Comparison of ENCODE assay signal across 8 cellular contexts in the genomic region with DNA sequence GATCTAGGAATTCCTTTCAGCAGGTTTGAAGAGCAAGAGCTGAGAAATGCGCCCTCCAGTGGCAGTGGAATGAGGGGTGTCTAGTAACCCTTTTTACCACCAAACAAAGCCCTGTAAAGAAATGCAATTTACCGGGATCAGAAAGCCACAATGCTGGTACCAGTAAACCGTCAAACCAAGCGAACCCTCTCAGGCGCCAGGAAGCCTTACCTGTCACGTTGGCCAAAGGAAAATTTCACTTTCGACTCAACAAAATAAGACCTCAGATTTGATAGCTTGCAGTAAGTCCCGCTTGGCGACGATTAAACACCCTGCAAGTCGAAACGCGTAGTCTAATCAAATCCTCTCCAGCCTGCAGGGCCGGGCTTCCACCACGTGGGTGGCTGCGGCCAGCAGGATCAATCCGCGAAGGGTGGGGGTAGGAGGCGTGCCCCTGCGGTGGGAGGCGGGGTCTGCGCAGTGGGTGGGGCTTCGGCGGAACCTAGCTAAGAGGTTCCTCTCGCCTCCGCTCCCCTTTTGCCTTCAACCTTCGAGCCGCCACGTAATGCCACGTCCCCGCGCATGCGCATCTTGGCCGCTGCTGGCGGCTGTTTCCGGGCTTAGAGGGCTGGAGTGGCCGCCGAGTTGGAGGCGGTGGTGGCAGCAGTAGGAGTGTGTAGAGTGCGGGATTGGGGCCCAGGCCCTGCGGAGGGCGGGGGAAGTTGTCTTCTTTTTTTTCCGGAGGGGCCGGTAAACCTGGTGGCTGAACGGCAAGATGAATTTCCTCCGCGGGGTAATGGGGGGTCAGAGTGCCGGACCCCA. TPM values are rescaled to one million over a fixed set of nuclear protein-coding genes. Genes with fewer than 3 reads are reported as not detected.
A peak's percentile ranks its signal among the peaks of the same experiment; 100 is the strongest.
DNase-seq lines count a peak whose midpoint lies in the region; ATAC-seq and TF ChIP-seq lines count a peak whose summit lies in the region.

A gene with protein sequence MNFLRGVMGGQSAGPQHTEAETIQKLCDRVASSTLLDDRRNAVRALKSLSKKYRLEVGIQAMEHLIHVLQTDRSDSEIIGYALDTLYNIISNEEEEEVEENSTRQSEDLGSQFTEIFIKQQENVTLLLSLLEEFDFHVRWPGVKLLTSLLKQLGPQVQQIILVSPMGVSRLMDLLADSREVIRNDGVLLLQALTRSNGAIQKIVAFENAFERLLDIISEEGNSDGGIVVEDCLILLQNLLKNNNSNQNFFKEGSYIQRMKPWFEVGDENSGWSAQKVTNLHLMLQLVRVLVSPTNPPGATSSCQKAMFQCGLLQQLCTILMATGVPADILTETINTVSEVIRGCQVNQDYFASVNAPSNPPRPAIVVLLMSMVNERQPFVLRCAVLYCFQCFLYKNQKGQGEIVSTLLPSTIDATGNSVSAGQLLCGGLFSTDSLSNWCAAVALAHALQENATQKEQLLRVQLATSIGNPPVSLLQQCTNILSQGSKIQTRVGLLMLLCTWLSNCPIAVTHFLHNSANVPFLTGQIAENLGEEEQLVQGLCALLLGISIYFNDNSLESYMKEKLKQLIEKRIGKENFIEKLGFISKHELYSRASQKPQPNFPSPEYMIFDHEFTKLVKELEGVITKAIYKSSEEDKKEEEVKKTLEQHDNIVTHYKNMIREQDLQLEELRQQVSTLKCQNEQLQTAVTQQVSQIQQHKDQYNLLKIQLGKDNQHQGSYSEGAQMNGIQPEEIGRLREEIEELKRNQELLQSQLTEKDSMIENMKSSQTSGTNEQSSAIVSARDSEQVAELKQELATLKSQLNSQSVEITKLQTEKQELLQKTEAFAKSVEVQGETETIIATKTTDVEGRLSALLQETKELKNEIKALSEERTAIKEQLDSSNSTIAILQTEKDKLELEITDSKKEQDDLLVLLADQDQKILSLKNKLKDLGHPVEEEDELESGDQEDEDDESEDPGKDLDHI (plus strand): TSS at position 512 of the 801 bp plus-strand sequence. CDS start 243 bp downstream, at position 755.

- TF ChIP-seq CTCF in fibroblast of the aortic adventitia (IDR thresholded peaks at IDR 0.05; ENCODE audit: insufficient read depth, low read length) (peak; percentile 81), nephron progenitor cell (IDR thresholded peaks at IDR 0.05) (peak; percentile 71)

- peaks cover 18% of the 10 kb centered on the region for H3K4me1 ChIP-seq in HAP-1

- in situ Hi-C loops in HAP-1 (cut with MboI; ENCODE audit: low sequenced_read_pairs), result no loop called here

- DNase-seq in GF-D8 (lab: John Stamatoyannopoulos, UW), result peak; percentile 95
- peak; percentile 98 to 99 for DNase-seq in HAP-1 (ENCODE audit: low spot score in 2 of 2)
- peak; percentile 94 for DNase-seq in MG63
- peak; percentile 94 for DNase-seq in SHP77 treated with DMSO at 0.1 percent for 48 hours (lab: John Stamatoyannopoulos, UW)
- DNase-seq in activated effector memory CD4-positive, alpha-beta T cell treated with anti-CD3 and anti-CD28 coated beads, Interleukin-2, amount 50 U/mL, for 16 hours, result peak; percentile 100
- peak; percentile 99 for DNase-seq in fibroblast of the aortic adventitia (ENCODE audit: low read depth)
- DNase-seq in nephron progenitor cell, result peak; percentile 100
- peak; percentile 100 for DNase-seq in stimulated activated naive CD8-positive, alpha-beta T cell treated with anti-CD3 and anti-CD28 coated beads, Interleukin-15, amount 100 ng/mL, for 72 hours

- peak within 1 kb of the TSS; percentile 99 for H3K4me3 Mint-ChIP-seq in nephron progenitor cell
- H3K4me3 Mint-ChIP-seq in stimulated activated naive CD8-positive, alpha-beta T cell treated with anti-CD3 and anti-CD28 coated beads, Interleukin-15, amount 100 ng/mL, for 72 hours, result peak within 1 kb of the TSS; percentile 99

- ATAC-seq in stimulated activated naive CD8-positive, alpha-beta T cell treated with anti-CD3 and anti-CD28 coated beads, Interleukin-15, amount 100 ng/mL, for 72 hours, result peak; percentile 94

- H3K27me3 Mint-ChIP-seq in nephron progenitor cell (ENCODE audit: low read depth, poor library complexity), result no peaks in the 10 kb centered on the region
- no peaks in the 10 kb centered on the region for H3K27me3 Mint-ChIP-seq in stimulated activated naive CD8-positive, alpha-beta T cell treated with anti-CD3 and anti-CD28 coated beads, Interleukin-15, amount 100 ng/mL, for 72 hours

- no peaks in the 10 kb centered on the region for H3K9me3 Mint-ChIP-seq in nephron progenitor cell
- H3K9me3 Mint-ChIP-seq in stimulated activated naive CD8-positive, alpha-beta T cell treated with anti-CD3 and anti-CD28 coated beads, Interleukin-15, amount 100 ng/mL, for 72 hours, result no peaks in the 10 kb centered on the region

- H3K4me3 ChIP-seq in HAP-1, result peak within 1 kb of the TSS; percentile 94
- H3K4me3 ChIP-seq in MG63, result peak within 1 kb of the TSS; percentile 86
- peak within 1 kb of the TSS; percentile 96 for H3K4me3 ChIP-seq in fibroblast of the aortic adventitia (ENCODE audit: low read depth, low read length)

- peak within 1 kb of the TSS; percentile 100 for H3K27ac Mint-ChIP-seq in nephron progenitor cell
- H3K27ac Mint-ChIP-seq in stimulated activated naive CD8-positive, alpha-beta T cell treated with anti-CD3 and anti-CD28 coated beads, Interleukin-15, amount 100 ng/mL, for 72 hours, result peak within 1 kb of the TSS; percentile 99 to 100

- H3K36me3 Mint-ChIP-seq in nephron progenitor cell (ENCODE audit: low read depth), result peaks cover 19% of the 10 kb centered on the region

- no peaks in the 10 kb centered on the region for H3K27me3 ChIP-seq in HAP-1 (ENCODE audit: low read depth)
- H3K27me3 ChIP-seq in MG63, result no peaks in the 10 kb centered on the region

- H3K36me3 ChIP-seq in HAP-1 (replicated peaks) (no peaks in the 10 kb centered on the region), MG63 (no peaks in the 10 kb centered on the region)

- peaks cover 54% of the 10 kb centered on the region for H3K4me1 Mint-ChIP-seq in nephron progenitor cell
- peaks cover 53% of the 10 kb centered on the region for H3K4me1 Mint-ChIP-seq in stimulated activated naive CD8-positive, alpha-beta T cell treated with anti-CD3 and anti-CD28 coated beads, Interleukin-15, amount 100 ng/mL, for 72 hours

- H3K9me3 ChIP-seq in HAP-1 (no peaks in the 10 kb centered on the region), MG63 (no peaks in the 10 kb centered on the region)

RNA-seq across cellular contexts. Expression of the gene that starts here (rescaled TPM):
- 21.8 and 26.5 TPM in 2 replicates for total RNA-seq in MG63 (2014; rRNA removed; shearing (Covaris generic); ENCODE audit: low replicate concordance)
- total RNA-seq in fibroblast of the aortic adventitia (ENCODE audit: low replicate concordance), result 75.5 and 124 TPM in 2 replicates

Comparison
In these comparisons a context has a peak if more than half of its experiments do, and no peak if none do; other contexts are left out.
1. Peak in every context shown above with its lines: DNase-seq, ATAC-seq and H3K4me3 ChIP-seq.